ENCODE assay signal across 8 cellular contexts in the genomic region with DNA sequence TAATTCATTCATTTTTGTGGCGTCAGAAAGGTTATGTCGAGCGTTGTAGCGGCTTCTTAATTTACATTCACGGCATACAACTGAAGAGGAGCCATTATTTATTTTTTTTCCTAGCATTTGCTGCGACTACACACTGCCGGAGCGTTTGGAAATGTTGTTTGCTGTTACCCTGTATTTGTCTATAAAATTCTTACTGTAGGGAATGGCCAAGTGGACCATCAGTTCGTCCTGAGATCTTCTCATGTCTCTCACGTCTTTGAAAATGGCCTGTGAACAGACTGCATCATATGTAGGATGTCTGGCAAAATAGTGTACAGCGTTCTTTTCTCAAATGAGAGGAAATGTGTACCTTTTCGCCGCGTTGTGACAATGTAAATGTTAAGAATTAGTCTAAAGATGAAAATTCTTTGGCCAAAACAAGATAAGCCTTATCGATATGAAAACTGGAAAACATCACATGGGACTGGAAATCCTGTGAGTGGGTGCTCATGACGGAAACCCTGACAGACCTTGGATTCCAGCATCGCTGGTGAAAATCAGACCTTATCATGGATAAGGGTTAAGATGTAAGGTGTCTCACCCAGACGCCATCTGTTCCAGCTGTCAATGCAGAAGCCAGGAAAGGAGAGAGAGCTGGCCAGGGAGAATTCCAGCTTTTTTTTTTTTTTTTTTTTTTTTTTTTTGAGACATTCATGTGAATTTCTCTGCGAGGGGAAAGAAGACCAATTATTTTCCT. TPM values are rescaled to one million over a fixed set of nuclear protein-coding genes. Genes with fewer than 3 reads are reported as not detected.
A peak's percentile ranks its signal among the peaks of the same experiment; 100 is the strongest.
DNase-seq lines count a peak whose midpoint lies in the region; ATAC-seq and TF ChIP-seq lines count a peak whose summit lies in the region.

No MANE protein-coding gene starts in this region.

- H3K27me3 Mint-ChIP-seq in endothelial cell (ENCODE audit: unreplicated experiment), result peaks cover 17% of the 10 kb centered on the region

- no peaks in the 10 kb centered on the region for H3K9me2 ChIP-seq in OCI-LY7 (ENCODE audit: insufficient read depth, low read length)

- H3K36me3 ChIP-seq in OCI-LY7 (ENCODE audit: insufficient read depth, low read length) (no peaks in the 10 kb centered on the region), parathyroid adenoma (ENCODE audit: control insufficient read depth, insufficient read depth, low read length) (no peaks in the 10 kb centered on the region)

- H2AFZ ChIP-seq in OCI-LY7 (ENCODE audit: low read length) (no peak overlapping the region), parathyroid adenoma (peak overlapping the region; percentile 6)

- H3K27ac ChIP-seq in OCI-LY7 (ENCODE audit: low read depth, low read length, poor library complexity, severe bottlenecking), result no peak overlapping the region
- H3K27ac ChIP-seq in parathyroid adenoma, result no peak overlapping the region

- H3K4me3 ChIP-seq in GM12875 (ENCODE audit: low read depth, low read length) (peak overlapping the region; percentile 82), OCI-LY7 (ENCODE audit: low read depth, low read length, poor library complexity, severe bottlenecking) (peak overlapping the region; percentile 73), parathyroid adenoma (ENCODE audit: low read depth, low read length) (peak overlapping the region; percentile 60)

- CTCF ChIA-PET in OCI-LY7 (lab: Charles Lee; ENCODE audit: unreplicated experiment), result no interaction called here

- ATAC-seq in HG03378 (IDR thresholded peaks at IDR 0.05; ENCODE audit: unreplicated experiment) (no peak), GM21526 (IDR thresholded peaks at IDR 0.05; ENCODE audit: low FRiP score, unreplicated experiment) (no peak), GM18498 (IDR thresholded peaks at IDR 0.05; ENCODE audit: unreplicated experiment) (no peak)

- DNase-seq in OCI-LY7 (ENCODE audit: low spot score) (no peak), endothelial cell (ENCODE audit: low spot score) (no peak), NCI-H146 treated with DMSO at 0.1 percent for 48 hours (lab: John Stamatoyannopoulos, UW; ENCODE audit: unreplicated experiment) (no peak)

- peaks cover 12% of the 10 kb centered on the region for H3K4me1 Mint-ChIP-seq in endothelial cell (ENCODE audit: unreplicated experiment)

- H3K79me2 ChIP-seq in OCI-LY7 (ENCODE audit: insufficient read depth, low read depth, low read length), result no peaks in the 10 kb centered on the region
- H3K79me2 ChIP-seq in parathyroid adenoma, result peaks cover 32% of the 10 kb centered on the region

- peak overlapping the region; percentile 89 for H3K4me3 Mint-ChIP-seq in endothelial cell (ENCODE audit: unreplicated experiment)

- H3K9me3 Mint-ChIP-seq in endothelial cell (ENCODE audit: unreplicated experiment), result no peaks in the 10 kb centered on the region

- POLR2A ChIA-PET in OCI-LY7 (lab: Charles Lee), result no interaction called here

- no peaks in the 10 kb centered on the region for H3K9me3 ChIP-seq in OCI-LY7 (ENCODE audit: low read length)
- H3K9me3 ChIP-seq in parathyroid adenoma (ENCODE audit: control insufficient read depth, low read length), result no peaks in the 10 kb centered on the region

- no peak overlapping the region for H3K9ac ChIP-seq in parathyroid adenoma

- H3K27me3 ChIP-seq in parathyroid adenoma (ENCODE audit: control insufficient read depth, insufficient read depth, low read length), result no peaks in the 10 kb centered on the region

- intact Hi-C loops in OCI-LY7 (cut with micrococcal nuclease; ENCODE audit: unreplicated experiment), result no loop called here

- H3K4me2 ChIP-seq in OCI-LY7 (ENCODE audit: low read length) (peak overlapping the region; percentile 82), parathyroid adenoma (ENCODE audit: low read length) (peak overlapping the region; percentile 79)

- no peak overlapping the region for H3K27ac Mint-ChIP-seq in endothelial cell (ENCODE audit: unreplicated experiment)

- no peaks in the 10 kb centered on the region for H3K36me3 Mint-ChIP-seq in endothelial cell (ENCODE audit: low read depth, unreplicated experiment)

- no peaks in the 10 kb centered on the region for H4K20me1 ChIP-seq in OCI-LY7 (ENCODE audit: insufficient read depth, low read length)

- peaks cover 12% of the 10 kb centered on the region for H3K4me1 ChIP-seq in OCI-LY7 (ENCODE audit: insufficient read depth, low read length, poor library complexity, severe bottlenecking)
- H3K4me1 ChIP-seq in parathyroid adenoma, result no peaks in the 10 kb centered on the region

- TF ChIP-seq CTCF in GM12875 (IDR thresholded peaks at IDR 0.05; ENCODE audit: borderline replicate concordance, insufficient read depth, low read depth, low read length) (no peak), OCI-LY7 (conservative IDR thresholded peaks at IDR 0.05; ENCODE audit: low read length) (no peak), endothelial cell (IDR thresholded peaks at IDR 0.05; ENCODE audit: unreplicated experiment) (no peak), parathyroid adenoma (IDR thresholded peaks at IDR 0.05) (no peak)

- BruUV-seq in OCI-LY7 (replicated peaks; lab: Mats Ljungman, UMichigan), result TSS peak; percentile 55

RNA-seq across cellular contexts. Expression of gene TRAF3, which starts 1.5 kb away (rescaled TPM):
- 0.59 and 0.82 TPM in 2 replicates for total RNA-seq in OCI-LY7 (2014; rRNA removed; shearing (Covaris generic))
- total RNA-seq in OCI-LY7 (2022) (1.5 and 2.9 TPM in 2 replicates), endothelial cell (ENCODE audit: unreplicated experiment) (9.7 TPM)
